In the genomic region with DNA sequence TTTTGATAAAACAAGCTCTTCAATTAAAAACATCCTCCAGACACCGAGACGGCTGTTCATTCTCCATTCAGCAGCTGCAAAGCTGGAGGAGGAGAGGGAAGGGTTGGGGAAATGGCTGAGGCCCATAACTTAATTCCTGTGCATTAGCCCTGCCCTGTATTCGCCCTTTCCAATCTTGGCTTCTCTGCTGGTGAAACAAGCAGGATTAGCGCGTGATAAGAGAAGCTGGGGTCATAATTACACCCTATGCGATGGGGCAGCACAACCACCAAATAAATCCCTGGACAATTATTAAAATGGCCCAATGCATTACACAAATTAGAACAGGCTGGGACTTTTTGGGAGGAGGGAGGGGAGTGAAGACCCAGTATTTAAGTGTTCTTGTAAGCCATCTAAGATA, we compare ENCODE assay signal across 20 cellular contexts.
"Had no signal": no experiment of that assay in that cellular context is flagged by ENCODE, and none has a peak within 500 bp of the region (broad histone marks: within the 10 kb centered on the region; RNA-seq: fewer than 3 reads in every experiment).

No MANE protein-coding gene starts in this region.

- H3K36me3 Mint-ChIP-seq: IgD-negative memory B cell had no signal

- H3K9me3 Mint-ChIP-seq: IgD-negative memory B cell had no signal

- H3K4me1 Mint-ChIP-seq: IgD-negative memory B cell had no signal

- H3K9me3 ChIP-seq: SJSA1 had no signal

- DNase-seq: Kasumi-1, MM.1S, NCI-H1092 treated with DMSO at 0.1 percent for 48 hours, NCI-H1436, NCI-H187, NCI-H2029, NCI-H2081 treated with DMSO at 0.1 percent for 48 hours, NCI-H345, NCI-H446 treated with DMSO at 0.1 percent for 48 hours, NCI-H510A treated with DMSO at 0.1 percent for 48 hours, NCI-H526, Right ventricle myocardium superior, RPMI8226, SIG-M5 had no signal

- H3K4me3 ChIP-seq: K562, SJSA1, SK-N-MC had no signal

- H3K9ac ChIP-seq: KMS-11 had no signal

- H3K27ac ChIP-seq: HL-60, KMS-11, SJSA1, SK-N-MC had no signal

- ATAC-seq: K562 had no signal

- H3K27ac Mint-ChIP-seq: IgD-negative memory B cell had no signal

- H3K36me3 ChIP-seq: SJSA1 had no signal

- H3K4me1 ChIP-seq: SJSA1 had no signal

- H3K4me3 Mint-ChIP-seq: IgD-negative memory B cell had no signal
